In the genomic region with DNA sequence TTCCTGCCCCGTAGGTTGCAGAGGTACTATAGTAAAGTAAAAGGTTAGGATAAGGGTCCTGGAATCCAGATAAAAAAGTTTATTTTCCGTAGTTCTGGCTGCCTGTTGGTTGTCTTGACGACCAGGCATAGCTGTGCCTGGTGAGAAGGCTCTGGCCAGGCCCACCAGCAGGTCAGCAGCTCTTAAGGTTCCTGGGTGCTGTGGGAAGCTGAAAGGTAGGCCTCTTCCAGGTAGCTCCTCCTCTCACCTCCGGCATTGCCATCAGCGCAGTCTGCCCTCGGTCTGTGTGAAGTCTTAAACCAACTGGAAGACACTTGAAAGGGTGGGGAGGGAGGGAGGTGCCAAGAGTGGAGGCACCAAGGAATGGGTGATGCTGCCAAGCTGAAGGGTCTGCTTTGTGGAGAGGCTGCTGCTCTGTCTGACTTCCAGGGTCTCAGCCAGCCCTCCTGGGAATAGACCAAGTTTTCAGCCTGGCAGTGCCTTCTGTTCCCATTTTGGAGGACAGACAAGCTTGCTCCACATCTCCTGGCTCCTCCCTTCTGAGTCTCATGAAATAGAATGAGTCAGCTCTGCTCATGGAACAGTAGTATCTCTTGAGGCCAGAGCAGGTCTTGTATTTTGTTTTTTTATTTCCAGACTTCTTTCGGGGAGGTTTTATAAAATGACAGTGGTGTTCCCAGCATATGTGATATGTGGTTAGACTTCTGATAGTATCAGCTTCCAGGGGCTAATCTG, we compare ENCODE assay signal across 9 cellular contexts. TPM values are rescaled to one million over a fixed set of nuclear protein-coding genes. Genes with fewer than 3 reads are reported as not detected.
A peak's percentile ranks its signal among the peaks of the same experiment; 100 is the strongest.
DNase-seq lines count a peak whose midpoint lies in the region; ATAC-seq and TF ChIP-seq lines count a peak whose summit lies in the region.
"Had no signal": no experiment of that assay in that cellular context is flagged by ENCODE, and none has a peak within 500 bp of the region (broad histone marks: within the 10 kb centered on the region; RNA-seq: fewer than 3 reads in every experiment).

No MANE protein-coding gene starts in this region.

- CTCF ChIA-PET in AG04449 (lab: Yijun Ruan, JAX): interaction anchor here (1.3 to 2.3 kb wide), 5 partner anchors 9 to 418 kb away, joined by 3 to 23 read pairs (median 7); a partner anchor contains a TSS

- ATAC-seq in lower lobe of right lung (peak in 1 of 2 donors; percentile 51), GM18870 (IDR thresholded peaks at IDR 0.05; ENCODE audit: unreplicated experiment) (no peak)
- ATAC-seq in activated naive CD8-positive, alpha-beta T cell treated with anti-CD3 and anti-CD28 coated beads, Interleukin-2, amount 50 U/mL, for 24 hours: no peak

- no peak for TF ChIP-seq CTCF in AG04449 (IDR thresholded peaks at IDR 0.05; ENCODE audit: insufficient read depth, low read length, missing control alignments)
- no peak for TF ChIP-seq CTCF in coronary artery (IDR thresholded peaks at IDR 0.05)
- TF ChIP-seq CTCF in lower lobe of right lung (IDR thresholded peaks at IDR 0.05): no peak
- TF ChIP-seq CTCF in nephron progenitor cell (IDR thresholded peaks at IDR 0.05): no peak

- H3K27me3 Mint-ChIP-seq in nephron progenitor cell (ENCODE audit: low read depth, poor library complexity): no peaks in the 10 kb centered on the region
- no peaks in the 10 kb centered on the region for H3K27me3 Mint-ChIP-seq in activated naive CD8-positive, alpha-beta T cell treated with anti-CD3 and anti-CD28 coated beads, Interleukin-2, amount 50 U/mL, for 24 hours

- H3K4me1 ChIP-seq in lower lobe of right lung: peaks cover 15% of the 10 kb centered on the region

- H3K4me1 Mint-ChIP-seq in nephron progenitor cell: peaks cover 17% of the 10 kb centered on the region
- peaks cover 28% of the 10 kb centered on the region for H3K4me1 Mint-ChIP-seq in activated naive CD8-positive, alpha-beta T cell treated with anti-CD3 and anti-CD28 coated beads, Interleukin-2, amount 50 U/mL, for 24 hours

- no peaks in the 10 kb centered on the region for H3K27me3 ChIP-seq in lower lobe of right lung (ENCODE audit: low read depth)

- no peak overlapping the region for H3K4me3 ChIP-seq in AG04449 (ENCODE audit: low read depth, low read length)
- no peak overlapping the region for H3K4me3 ChIP-seq in coronary artery
- H3K4me3 ChIP-seq in lower lobe of right lung: no peak overlapping the region

- peaks cover 81% of the 10 kb centered on the region for H3K36me3 ChIP-seq in lower lobe of right lung

- H3K36me3 Mint-ChIP-seq in nephron progenitor cell (ENCODE audit: low read depth): peaks cover 66% of the 10 kb centered on the region
- peaks cover 45% of the 10 kb centered on the region for H3K36me3 Mint-ChIP-seq in activated naive CD8-positive, alpha-beta T cell treated with anti-CD3 and anti-CD28 coated beads, Interleukin-2, amount 50 U/mL, for 24 hours (ENCODE audit: low read depth)

- H3K9me3 Mint-ChIP-seq in nephron progenitor cell: no peaks in the 10 kb centered on the region
- H3K9me3 Mint-ChIP-seq in activated naive CD8-positive, alpha-beta T cell treated with anti-CD3 and anti-CD28 coated beads, Interleukin-2, amount 50 U/mL, for 24 hours: no peaks in the 10 kb centered on the region

- peak; percentile 21 for DNase-seq in AG04449 (ENCODE audit: low read depth, low spot score)
- peak; percentile 60 for DNase-seq in M059J (ENCODE audit: low read depth)
- DNase-seq in coronary artery (ENCODE audit: low spot score): no peak
- no peak for DNase-seq in lower lobe of right lung
- DNase-seq in nephron progenitor cell: no peak
- DNase-seq in activated naive CD8-positive, alpha-beta T cell treated with anti-CD3 and anti-CD28 coated beads, Interleukin-2, amount 50 U/mL, for 24 hours: no peak
- no peak for DNase-seq in stimulated activated CD4-positive, alpha-beta T cell treated with anti-CD3 and anti-CD28 coated beads, Interleukin-2, amount 100 ng/mL, for 48 hours
- DNase-seq: NCI-H510A had no signal

- H3K4me3 Mint-ChIP-seq in nephron progenitor cell: no peak overlapping the region
- H3K4me3 Mint-ChIP-seq in activated naive CD8-positive, alpha-beta T cell treated with anti-CD3 and anti-CD28 coated beads, Interleukin-2, amount 50 U/mL, for 24 hours: no peak overlapping the region

- intact Hi-C loops in lower lobe of right lung (cut with DNase I): no loop called here

- POLR2A ChIA-PET in AG04449 (lab: Yijun Ruan, JAX): interaction anchor here (0.6 to 1.8 kb wide), 2 partner anchors 9 to 25 kb away, joined by 4 to 10 read pairs; a partner anchor contains a TSS

- no peak overlapping the region for H3K27ac Mint-ChIP-seq in nephron progenitor cell
- no peak overlapping the region for H3K27ac Mint-ChIP-seq in activated naive CD8-positive, alpha-beta T cell treated with anti-CD3 and anti-CD28 coated beads, Interleukin-2, amount 50 U/mL, for 24 hours

- peak overlapping the region; percentile 56 to 75 for H3K27ac ChIP-seq in coronary artery
- H3K27ac ChIP-seq in lower lobe of right lung: peak overlapping the region; percentile 31

- no peaks in the 10 kb centered on the region for H3K9me3 ChIP-seq in lower lobe of right lung

RNA-seq across cellular contexts. Expression of a gene that starts 5.2 kb away (rescaled TPM):
- 4.8 and 9.1 TPM in 2 replicates for total RNA-seq in M059J (2014; rRNA removed; shearing (Covaris generic))
- 24.4 TPM for total RNA-seq in lower lobe of right lung

RNA-seq across cellular contexts. Expression of a gene that starts 10.1 kb away (rescaled TPM):
- total RNA-seq in M059J (2014; rRNA removed; shearing (Covaris generic)): 4.8 and 11.1 TPM in 2 replicates
- 27.1 TPM for total RNA-seq in lower lobe of right lung

RNA-seq across cellular contexts. Expression of a gene that starts 33.5 kb away (rescaled TPM):
- total RNA-seq in M059J (2014; rRNA removed; shearing (Covaris generic)): 105 and 148 TPM in 2 replicates
- total RNA-seq in lower lobe of right lung: 98.1 TPM

Comparison
In these comparisons a context has a peak if more than half of its experiments do, and no peak if none do; other contexts are left out.
1. DNase-seq: peak in AG04449 (single experiment) and M059J (single experiment); none in coronary artery (single experiment), lower lobe of right lung (single experiment), nephron progenitor cell (single experiment), activated naive CD8-positive, alpha-beta T cell treated with anti-CD3 and anti-CD28 coated beads, Interleukin-2, amount 50 U/mL, for 24 hours (single experiment) and stimulated activated CD4-positive, alpha-beta T cell treated with anti-CD3 and anti-CD28 coated beads, Interleukin-2, amount 100 ng/mL, for 48 hours (0 of 2).